ENCODE assay signal across 8 cellular contexts in genomic region chr10:68406111-68406814, GRCh38. TPM values are rescaled to one million over a fixed set of nuclear protein-coding genes. Genes with fewer than 3 reads are reported as not detected.
DNase-seq lines count a peak whose midpoint lies in the region; FAIRE-seq and TF ChIP-seq lines count a peak whose summit lies in the region.

No MANE protein-coding gene starts in this region.

- H4K20me1 ChIP-seq in GM23248 (ENCODE audit: insufficient read depth) (no peaks in the 10 kb centered on the region), KMS-11 (ENCODE audit: insufficient read depth) (no peaks in the 10 kb centered on the region)

- peaks cover 10% of the 10 kb centered on the region; the same call in 1 of the 2 replicates for H3F3A ChIP-seq in GM23248 (ENCODE audit: insufficient read depth)

- H2AFZ ChIP-seq in GM23248 (peak overlapping the region; percentile 59), KMS-11 (ENCODE audit: low read depth) (peak overlapping the region; percentile 90)

- 0 to 1% methylated on average over 29 to 33 of the region's 38 CpGs for WGBS in GM23248 (ENCODE audit: low coverage in 1 of 2, low lambda C conversion rate in 2 of 2, missing lambda C conversion rate in 2 of 2), 2 experiments

- no peaks in the 10 kb centered on the region for H3K27me3 ChIP-seq in GM23248 (replicated peaks; ENCODE audit: insufficient read depth)
- H3K27me3 ChIP-seq in KMS-11 (ENCODE audit: insufficient read depth, low read depth) = no peaks in the 10 kb centered on the region
- H3K27me3 ChIP-seq in bronchial epithelial cell (ENCODE audit: control insufficient read depth, insufficient read depth, low read length) = no peaks in the 10 kb centered on the region
- H3K27me3 ChIP-seq in skeletal muscle satellite cell (ENCODE audit: control insufficient read depth, insufficient read depth, low read length) = no peaks in the 10 kb centered on the region

- H3K36me3 ChIP-seq in GM23248 (ENCODE audit: low read depth) (peaks cover 5% of the 10 kb centered on the region; the same call in 1 of the 2 replicates), KMS-11 (ENCODE audit: insufficient read depth) (no peaks in the 10 kb centered on the region), bronchial epithelial cell (ENCODE audit: control insufficient read depth, insufficient read depth, low read length) (peaks cover 1% of the 10 kb centered on the region), skeletal muscle satellite cell (ENCODE audit: insufficient read depth, low read length) (peaks cover 5% of the 10 kb centered on the region)

- in situ Hi-C loops in GM23248 (cut with MboI) = no loop called here

- H3K4me3 ChIP-seq in GM23248 (peak overlapping the region; percentile 86), KMS-11 (IDR thresholded peaks at IDR 0.05; ENCODE audit: insufficient read depth, low read depth, low read length) (peak overlapping the region; percentile 43), bronchial epithelial cell (ENCODE audit: low read depth, low read length) (peak overlapping the region; percentile 100), skeletal muscle satellite cell (ENCODE audit: low read length) (peak overlapping the region; percentile 100)

- H3K9me3 ChIP-seq in GM23248 (ENCODE audit: low read depth) (no peaks in the 10 kb centered on the region), skeletal muscle satellite cell (replicated peaks; ENCODE audit: low read length) (no peaks in the 10 kb centered on the region)

- H3K9me2 ChIP-seq in GM23248 (ENCODE audit: insufficient read depth) = no peaks in the 10 kb centered on the region

- TF ChIP-seq CTCF in KMS-11 (conservative IDR thresholded peaks at IDR 0.05; ENCODE audit: low read depth, low read length) (no peak), bronchial epithelial cell (IDR thresholded peaks at IDR 0.05; ENCODE audit: insufficient read depth, low read length, severe bottlenecking) (no peak)

- H3K79me2 ChIP-seq in GM23248 (ENCODE audit: insufficient read depth) (peaks cover 57% of the 10 kb centered on the region), KMS-11 (ENCODE audit: insufficient read depth, low read depth) (peaks cover 38% of the 10 kb centered on the region)

- H3K4me2 ChIP-seq in GM23248 (ENCODE audit: unreplicated experiment) = peak overlapping the region; percentile 97
- H3K4me2 ChIP-seq in KMS-11 = peak overlapping the region; percentile 69
- peak overlapping the region; percentile 96 for H3K4me2 ChIP-seq in skeletal muscle satellite cell (ENCODE audit: low read length)

- H3K4me1 ChIP-seq in GM23248 (ENCODE audit: insufficient read depth) (peaks cover 13% of the 10 kb centered on the region), KMS-11 (ENCODE audit: low read depth, poor library complexity, severe bottlenecking) (peaks cover 15% of the 10 kb centered on the region), skeletal muscle satellite cell (ENCODE audit: control insufficient read depth, insufficient read depth, low read length) (peaks cover 9% of the 10 kb centered on the region)

- DNase-seq in DMS153 (lab: John Stamatoyannopoulos, UW) = peak; percentile 2
- no peak for DNase-seq in DMS153 treated with DMSO at 0.1 percent for 48 hours (lab: John Stamatoyannopoulos, UW; ENCODE audit: unreplicated experiment)
- peak; percentile 92 for DNase-seq in GM23248
- peak; percentile 56 for DNase-seq in SW480 (ENCODE audit: low spot score)
- DNase-seq in bronchial epithelial cell (ENCODE audit: low read depth) = peak; percentile 25
- DNase-seq in iPS-NIHi7 (ENCODE audit: extremely low spot score) = peak; percentile 78

- H3K27ac ChIP-seq in GM23248 = peak overlapping the region; percentile 97
- peak overlapping the region; percentile 35; the same call in 1 of the 2 replicates for H3K27ac ChIP-seq in KMS-11

- FAIRE-seq in bronchial epithelial cell (lab: Jason Lieb, UNC) = no peak

- H3K9ac ChIP-seq in GM23248 = peak overlapping the region; percentile 96
- peak overlapping the region; percentile 84 for H3K9ac ChIP-seq in KMS-11
- H3K9ac ChIP-seq in skeletal muscle satellite cell (ENCODE audit: low read depth, low read length) = peak overlapping the region; percentile 100

RNA-seq across cellular contexts. Expression of gene RUFY2, which starts 0.8 kb away (rescaled TPM):
- total RNA-seq in GM23248 (2014; rRNA removed; shearing (Covaris generic)) = 11.2 and 16.8 TPM in 2 replicates
- polyA plus RNA-seq in GM23248 (2016; fragmentation: Nextera tagmentation; extraction: Ambion mirVana) = 17.3 and 20.6 TPM in 2 replicates
- 18.7 and 21.4 TPM in 2 replicates for total RNA-seq in bronchial epithelial cell
- 19.9 and 22.6 TPM in 2 replicates for total RNA-seq in skeletal muscle satellite cell (2012; rRNA removed)

Comparison
In these comparisons a context has a peak if more than half of its experiments do, and no peak if none do; other contexts are left out.
1. H3K4me3 ChIP-seq: peak in every context shown above with its lines; median percentile 100 in bronchial epithelial cell; 100 in skeletal muscle satellite cell; 86 in GM23248; 43 in KMS-11.